In genomic region chr14:81200041-81200440, GRCh38 we compare ENCODE assay signal across 16 cellular contexts. TPM values are rescaled to one million over a fixed set of nuclear protein-coding genes. Genes with fewer than 3 reads are reported as not detected.
DNase-seq lines count a peak whose midpoint lies in the region; ATAC-seq and TF ChIP-seq lines count a peak whose summit lies in the region.
"Had no signal": no experiment of that assay in that cellular context is flagged by ENCODE, and none has a peak within 500 bp of the region (broad histone marks: within the 10 kb centered on the region; RNA-seq: fewer than 3 reads in every experiment).

No MANE protein-coding gene starts in this region.

- H3K36me3 ChIP-seq in body of pancreas (replicated peaks in 1 of 2; ENCODE audit: insufficient read depth in 1 of 2, low read depth in 2 of 2) = peaks cover 0 to 21% of the 10 kb centered on the region in 2 donors
- H3K36me3 ChIP-seq: colonic mucosa had no signal

- no peaks in the 10 kb centered on the region for H3K4me1 ChIP-seq in body of pancreas
- H3K4me1 ChIP-seq: colonic mucosa had no signal

- H3K9me3 Mint-ChIP-seq in activated T-cell treated with anti-CD3 and anti-CD28 coated beads, Interleukin-2, amount 50 U/mL, for 24 hours = no peaks in the 10 kb centered on the region
- no peaks in the 10 kb centered on the region for H3K9me3 Mint-ChIP-seq in activated T-helper 2 cell treated with anti-CD3 and anti-CD28 coated beads, Interferon-gamma antibody, Interleukin-2, Interleukin-4, amounts not matched to agents 10 μg/mL and 5 μg/mL and 100 μg/mL, durations not matched to agents 14 hours and 24 hours and 36 hours
- no peaks in the 10 kb centered on the region for H3K9me3 Mint-ChIP-seq in stimulated activated memory B cell treated with anti-CD40 and anti-IgM and Interleukin-4, amounts not matched to agents 10 μg/mL and 1 μg/mL and 100 μg/mL, for 72 hours
- H3K9me3 Mint-ChIP-seq: nephron progenitor cell had no signal

- TF ChIP-seq POLR2A in NB4 (IDR thresholded peaks at IDR 0.05; ENCODE audit: extremely low read depth, insufficient read length) = no peak
- no peak for TF ChIP-seq POLR2A in erythroblast (IDR thresholded peaks at IDR 0.05; ENCODE audit: low read length)
- no peak for TF ChIP-seq POLR2A in body of pancreas (IDR thresholded peaks at IDR 0.05)

- peaks cover 28% of the 10 kb centered on the region for H3K4me1 Mint-ChIP-seq in activated T-cell treated with anti-CD3 and anti-CD28 coated beads, Interleukin-2, amount 50 U/mL, for 24 hours (ENCODE audit: low read depth)
- peaks cover 26% of the 10 kb centered on the region for H3K4me1 Mint-ChIP-seq in activated T-helper 2 cell treated with anti-CD3 and anti-CD28 coated beads, Interferon-gamma antibody, Interleukin-2, Interleukin-4, amounts not matched to agents 10 μg/mL and 5 μg/mL and 100 μg/mL, durations not matched to agents 14 hours and 24 hours and 36 hours (ENCODE audit: low read depth)
- H3K4me1 Mint-ChIP-seq in stimulated activated memory B cell treated with anti-CD40 and anti-IgM and Interleukin-4, amounts not matched to agents 10 μg/mL and 1 μg/mL and 100 μg/mL, for 72 hours = peaks cover 15% of the 10 kb centered on the region
- H3K4me1 Mint-ChIP-seq: nephron progenitor cell had no signal

- no peak overlapping the region for H3K27ac ChIP-seq in body of pancreas
- H3K27ac ChIP-seq: colonic mucosa, thyroid gland had no signal

- no peaks in the 10 kb centered on the region for H3K27me3 Mint-ChIP-seq in activated T-cell treated with anti-CD3 and anti-CD28 coated beads, Interleukin-2, amount 50 U/mL, for 24 hours
- no peaks in the 10 kb centered on the region for H3K27me3 Mint-ChIP-seq in activated T-helper 2 cell treated with anti-CD3 and anti-CD28 coated beads, Interferon-gamma antibody, Interleukin-2, Interleukin-4, amounts not matched to agents 10 μg/mL and 5 μg/mL and 100 μg/mL, durations not matched to agents 14 hours and 24 hours and 36 hours (ENCODE audit: low read depth)
- H3K27me3 Mint-ChIP-seq in stimulated activated memory B cell treated with anti-CD40 and anti-IgM and Interleukin-4, amounts not matched to agents 10 μg/mL and 1 μg/mL and 100 μg/mL, for 72 hours = no peaks in the 10 kb centered on the region

- intact Hi-C loops in activated T-helper 2 cell treated with anti-CD3 and anti-CD28 coated beads, Interferon-gamma antibody, Interleukin-2, Interleukin-4, amounts not matched to agents 10 μg/mL and 5 μg/mL and 100 μg/mL, durations not matched to agents 14 hours and 24 hours and 36 hours (cut with micrococcal nuclease) = no loop called here
- intact Hi-C loops in body of pancreas (cut with DNase I) = no loop called here

- no peak for ATAC-seq in stimulated activated memory B cell treated with anti-CD40 and anti-IgM and Interleukin-4, amounts not matched to agents 10 μg/mL and 1 μg/mL and 100 μg/mL, for 72 hours
- no peak for ATAC-seq in body of pancreas

- TF ChIP-seq CTCF in NB4 (IDR thresholded peaks at IDR 0.05; ENCODE audit: low read depth, low read length) (no peak), body of pancreas (IDR thresholded peaks at IDR 0.05) (no peak)

- peak overlapping the region; percentile 25 for H3K4me3 Mint-ChIP-seq in activated T-cell treated with anti-CD3 and anti-CD28 coated beads, Interleukin-2, amount 50 U/mL, for 24 hours
- H3K4me3 Mint-ChIP-seq in activated T-helper 2 cell treated with anti-CD3 and anti-CD28 coated beads, Interferon-gamma antibody, Interleukin-2, Interleukin-4, amounts not matched to agents 10 μg/mL and 5 μg/mL and 100 μg/mL, durations not matched to agents 14 hours and 24 hours and 36 hours (ENCODE audit: low read depth) = no peak overlapping the region
- no peak overlapping the region for H3K4me3 Mint-ChIP-seq in stimulated activated memory B cell treated with anti-CD40 and anti-IgM and Interleukin-4, amounts not matched to agents 10 μg/mL and 1 μg/mL and 100 μg/mL, for 72 hours
- H3K4me3 Mint-ChIP-seq: nephron progenitor cell had no signal

- no peak for DNase-seq in activated T-cell treated with anti-CD3 and anti-CD28 coated beads, Interleukin-2, amount 50 U/mL, for 24 hours
- DNase-seq in activated T-cell treated with anti-CD3 and anti-CD28 coated beads, Interleukin-2, amount 50 U/mL, for 1 hour = no peak
- DNase-seq in NB4 (ENCODE audit: low read depth) = peak; percentile 32
- no peak for DNase-seq in activated T-helper 2 cell treated with anti-CD3 and anti-CD28 coated beads, Interferon-gamma antibody, Interleukin-2, Interleukin-4, amounts not matched to agents 10 μg/mL and 5 μg/mL and 100 μg/mL, durations not matched to agents 14 hours and 24 hours and 36 hours (ENCODE audit: low spot score)
- DNase-seq in mucosa of gallbladder (ENCODE audit: low spot score) = no peak
- no peak for DNase-seq in erythroblast (lab: John Stamatoyannopoulos, UW)
- DNase-seq in body of pancreas = no peak
- DNase-seq: anterior cingulate cortex, colonic mucosa, COR-L47, NCI-H1417 treated with DMSO at 0.1 percent for 48 hours, NCI-H2227 treated with DMSO at 0.1 percent for 48 hours, nephron progenitor cell, retina, thyroid gland had no signal

- H3K27me3 ChIP-seq in body of pancreas = no peaks in the 10 kb centered on the region
- H3K27me3 ChIP-seq: colonic mucosa, thyroid gland had no signal

- H3K4me3 ChIP-seq in NB4 (ENCODE audit: low read depth, low read length) = no peak overlapping the region
- no peak overlapping the region for H3K4me3 ChIP-seq in body of pancreas
- H3K4me3 ChIP-seq: colonic mucosa, thyroid gland had no signal

- no peaks in the 10 kb centered on the region for H3K9me3 ChIP-seq in body of pancreas
- H3K9me3 ChIP-seq: colonic mucosa, thyroid gland had no signal

- peak overlapping the region; percentile 77 for H3K27ac Mint-ChIP-seq in activated T-cell treated with anti-CD3 and anti-CD28 coated beads, Interleukin-2, amount 50 U/mL, for 24 hours
- H3K27ac Mint-ChIP-seq in activated T-helper 2 cell treated with anti-CD3 and anti-CD28 coated beads, Interferon-gamma antibody, Interleukin-2, Interleukin-4, amounts not matched to agents 10 μg/mL and 5 μg/mL and 100 μg/mL, durations not matched to agents 14 hours and 24 hours and 36 hours = peak overlapping the region; percentile 43
- peak overlapping the region; percentile 42 for H3K27ac Mint-ChIP-seq in stimulated activated memory B cell treated with anti-CD40 and anti-IgM and Interleukin-4, amounts not matched to agents 10 μg/mL and 1 μg/mL and 100 μg/mL, for 72 hours
- H3K27ac Mint-ChIP-seq: nephron progenitor cell had no signal

- peaks cover 85% of the 10 kb centered on the region for H3K36me3 Mint-ChIP-seq in activated T-cell treated with anti-CD3 and anti-CD28 coated beads, Interleukin-2, amount 50 U/mL, for 24 hours (ENCODE audit: low read depth)
- peaks cover 74% of the 10 kb centered on the region for H3K36me3 Mint-ChIP-seq in activated T-helper 2 cell treated with anti-CD3 and anti-CD28 coated beads, Interferon-gamma antibody, Interleukin-2, Interleukin-4, amounts not matched to agents 10 μg/mL and 5 μg/mL and 100 μg/mL, durations not matched to agents 14 hours and 24 hours and 36 hours (ENCODE audit: low read depth)
- H3K36me3 Mint-ChIP-seq in stimulated activated memory B cell treated with anti-CD40 and anti-IgM and Interleukin-4, amounts not matched to agents 10 μg/mL and 1 μg/mL and 100 μg/mL, for 72 hours = peaks cover 39% of the 10 kb centered on the region

- 91 to 94% methylated on average over 6 of the region's 6 CpGs for WGBS in body of pancreas, 2 donors

RNA-seq across cellular contexts. Expression of gene GTF2A1, which starts 20.7 kb away (rescaled TPM):
- 41.2 and 45.1 TPM in 2 replicates for total RNA-seq in activated T-helper 2 cell treated with anti-CD3 and anti-CD28 coated beads, Interferon-gamma antibody, Interleukin-2, Interleukin-4, amounts not matched to agents 10 μg/mL and 5 μg/mL and 100 μg/mL, durations not matched to agents 14 hours and 24 hours and 36 hours
- 23.3 TPM for total RNA-seq in mucosa of gallbladder
- total RNA-seq in body of pancreas = 1 to 10 TPM; 4.0 to 9.3 TPM
